Comparison of ENCODE assay signal across 8 cellular contexts in genomic region chr1:54971317-54971791, GRCh38. TPM values are rescaled to one million over a fixed set of nuclear protein-coding genes. Genes with fewer than 3 reads are reported as not detected.
A peak's percentile ranks its signal among the peaks of the same experiment; 100 is the strongest.
DNase-seq lines count a peak whose midpoint lies in the region; ATAC-seq and TF ChIP-seq lines count a peak whose summit lies in the region.

No MANE protein-coding gene starts in this region.

- no peak overlapping the region for H3K27ac ChIP-seq in endodermal cell (ENCODE audit: low read depth, low read length)
- no peak overlapping the region for H3K27ac ChIP-seq in A673 (ENCODE audit: low read depth, low read length, poor library complexity, severe bottlenecking)

- WGBS in endodermal cell (ENCODE audit: insufficient coverage in 1 of 2, insufficient read length in 1 of 2), 2 experiments: 87 to 93% methylated on average over 5 to 6 of the region's 7 CpGs

- H3K27me3 ChIP-seq in endodermal cell (ENCODE audit: control insufficient read depth, insufficient read depth, low read length, poor library complexity, severe bottlenecking) (no peaks in the 10 kb centered on the region), A673 (replicated peaks; ENCODE audit: insufficient read depth, low read depth, low read length, poor library complexity) (no peaks in the 10 kb centered on the region)

- POLR2A ChIA-PET in A673 (lab: Charles Lee; ENCODE audit: low non-redundant PET): no interaction called here

- H3K27ac Mint-ChIP-seq in endodermal cell (no peak overlapping the region), endothelial cell (ENCODE audit: unreplicated experiment) (no peak overlapping the region)

- TF ChIP-seq CTCF in endodermal cell (conservative IDR thresholded peaks at IDR 0.05) (no peak), A673 (conservative IDR thresholded peaks at IDR 0.05; ENCODE audit: low read depth, low read length) (no peak), endothelial cell (IDR thresholded peaks at IDR 0.05; ENCODE audit: unreplicated experiment) (no peak)

- intact Hi-C loops in A673 (cut with micrococcal nuclease; ENCODE audit: unreplicated experiment): no loop called here

- H3K36me3 ChIP-seq in endodermal cell (ENCODE audit: control insufficient read depth, insufficient read depth, low read length) (no peaks in the 10 kb centered on the region), A673 (ENCODE audit: insufficient read depth, low read length, poor library complexity, severe bottlenecking) (no peaks in the 10 kb centered on the region)

- peaks cover 12% of the 10 kb centered on the region for H3K27me3 Mint-ChIP-seq in endodermal cell (ENCODE audit: insufficient read depth)
- H3K27me3 Mint-ChIP-seq in endothelial cell (ENCODE audit: unreplicated experiment): peaks cover 5% of the 10 kb centered on the region

- no peak overlapping the region for H3K4me3 ChIP-seq in endodermal cell (ENCODE audit: low read length)
- H3K4me3 ChIP-seq in A673 (ENCODE audit: low read depth, low read length, poor library complexity, severe bottlenecking): no peak overlapping the region

- CTCF ChIA-PET in A673 (lab: Charles Lee): no interaction called here

- DNase-seq in ELR (ENCODE audit: low read depth) (peak; percentile 78), endodermal cell (peak; percentile 10), A673 (ENCODE audit: low spot score) (no peak), endothelial cell (ENCODE audit: low spot score) (no peak)
- no peak for DNase-seq in stimulated activated CD4-positive, alpha-beta T cell treated with anti-CD3 and anti-CD28 coated beads, Interleukin-1b, Interleukin-23, amount 100 ng/mL, for 48 hours
- DNase-seq in activated CD4-positive, CD25-positive, alpha-beta regulatory T cell (lab: John Stamatoyannopoulos, UW): no peak

- ATAC-seq in GM21423 (IDR thresholded peaks at IDR 0.05; ENCODE audit: unreplicated experiment) (peak; percentile 73), HG03469 (IDR thresholded peaks at IDR 0.05; ENCODE audit: unreplicated experiment) (peak; percentile 92)

- H3K4me3 Mint-ChIP-seq in endodermal cell (no peak overlapping the region), endothelial cell (ENCODE audit: unreplicated experiment) (no peak overlapping the region)

- no peaks in the 10 kb centered on the region for H3K4me1 ChIP-seq in endodermal cell (ENCODE audit: control insufficient read depth, insufficient read depth, low read length)
- peaks cover 2% of the 10 kb centered on the region for H3K4me1 ChIP-seq in A673 (ENCODE audit: insufficient read depth, low read length, poor library complexity, severe bottlenecking)

- H3K4me1 Mint-ChIP-seq in endodermal cell: peaks cover 2% of the 10 kb centered on the region
- H3K4me1 Mint-ChIP-seq in endothelial cell (ENCODE audit: unreplicated experiment): no peaks in the 10 kb centered on the region

- H3K36me3 Mint-ChIP-seq in endodermal cell (ENCODE audit: low read depth) (no peaks in the 10 kb centered on the region), endothelial cell (ENCODE audit: low read depth, unreplicated experiment) (no peaks in the 10 kb centered on the region)

- H3K9me3 Mint-ChIP-seq in endodermal cell (no peaks in the 10 kb centered on the region), endothelial cell (ENCODE audit: unreplicated experiment) (no peaks in the 10 kb centered on the region)

- BruUV-seq in A673 (replicated peaks; lab: Mats Ljungman, UMichigan): no TSS peak

- H3K9ac ChIP-seq in endodermal cell (ENCODE audit: extremely low read depth, low read length, poor library complexity, severe bottlenecking): no peak overlapping the region

- H3K9me3 ChIP-seq in endodermal cell (ENCODE audit: control insufficient read depth, low read length) (no peaks in the 10 kb centered on the region), A673 (ENCODE audit: low read depth, low read length, poor library complexity, severe bottlenecking) (no peaks in the 10 kb centered on the region)

RNA-seq across cellular contexts. Expression of gene TMEM61, which starts 9.1 kb away (rescaled TPM):
- total RNA-seq in endodermal cell: not detected
- polyA plus RNA-seq in endodermal cell (2013, experiment 1 of 2): 0.28 TPM
- polyA plus RNA-seq in endodermal cell (2013, experiment 2 of 2): 0.33 TPM
- not detected in 2 replicates for total RNA-seq in A673 (2021)
- total RNA-seq in endothelial cell (ENCODE audit: unreplicated experiment): not detected

RNA-seq across cellular contexts. Expression of gene BSND, which starts 27.4 kb away (rescaled TPM):
- total RNA-seq in endodermal cell (under 1 TPM; 0.13 to 0.20 TPM), A673 (2021) (not detected in 2 replicates), endothelial cell (ENCODE audit: unreplicated experiment) (not detected)
- polyA plus RNA-seq in endodermal cell (2013, experiment 1 of 2): not detected
- 0.04 TPM for polyA plus RNA-seq in endodermal cell (2013, experiment 2 of 2)

Comparison
In these comparisons a context has a peak if more than half of its experiments do, and no peak if none do; other contexts are left out.
1. DNase-seq: peak in ELR (single experiment) and endodermal cell (single experiment); none in A673 (single experiment), stimulated activated CD4-positive, alpha-beta T cell treated with anti-CD3 and anti-CD28 coated beads, Interleukin-1b, Interleukin-23, amount 100 ng/mL, for 48 hours (single experiment), activated CD4-positive, CD25-positive, alpha-beta regulatory T cell (0 of 4) and endothelial cell (single experiment).